28 cellular contexts compared by ENCODE assay signal in the genomic region with DNA sequence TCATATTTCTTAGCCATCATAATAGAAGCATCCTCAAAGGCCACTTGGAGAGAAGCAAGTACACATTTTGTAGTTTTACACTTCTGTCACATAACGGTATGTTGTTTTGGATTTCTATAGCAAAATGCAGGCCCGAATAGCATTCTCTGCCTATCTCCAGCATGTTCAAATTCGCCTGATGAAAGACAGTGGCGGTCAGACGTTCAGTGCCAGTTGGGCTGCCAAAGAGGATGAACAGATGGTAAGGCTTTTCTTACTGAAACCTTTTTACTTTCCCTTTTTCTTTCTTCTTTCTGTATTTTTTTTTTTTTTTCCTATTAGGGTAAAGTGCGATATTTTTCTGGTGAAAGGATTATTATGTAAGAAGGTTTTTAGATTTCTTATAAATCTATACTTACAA.
"Had no signal": no experiment of that assay in that cellular context is flagged by ENCODE, and none has a peak within 500 bp of the region (broad histone marks: within the 10 kb centered on the region; RNA-seq: fewer than 3 reads in every experiment).

No MANE protein-coding gene starts in this region.

- H3K4me2 ChIP-seq: PC-9 had no signal

- H3K27me3 ChIP-seq: ascending aorta, breast epithelium had no signal

- H3K9me3 ChIP-seq: ascending aorta, breast epithelium had no signal

- H3K4me1 ChIP-seq: breast epithelium had no signal

- H3K4me3 ChIP-seq: ascending aorta, breast epithelium, K562, PC-9 had no signal

- ATAC-seq: activated CD8-positive, alpha-beta T cell treated with anti-CD3 and anti-CD28 coated beads for 36 hours; activated T-cell treated with anti-CD3 and anti-CD28 coated beads, Interleukin-2, amount 50 U/mL, for 72 hours; activated T-helper 17 cell treated with anti-CD3 and anti-CD28 coated beads, Interleukin-2, amount 50 U/mL, for 72 hours; K562 had no signal

- DNase-seq: activated B cell treated with CpG ODN at 0.5 μM for 24 hours; activated CD4-positive, alpha-beta T cell treated with anti-CD3 and anti-CD28 coated beads, Interleukin-2, amount 10 ng/mL, durations not matched to agents 24 days and 14 days; activated CD4-positive, alpha-beta T cell treated with anti-CD3 and anti-CD28 coated beads, Interleukin-2, amount 50 U/mL, for 4 hours; activated CD4-positive, CD25-positive, alpha-beta regulatory T cell treated with anti-CD3 and anti-CD28 coated beads, Interleukin-2, amount 50 U/mL, for 72 hours; activated CD8-positive, alpha-beta T cell treated with anti-CD3 and anti-CD28 coated beads for 36 hours; activated effector memory CD4-positive, alpha-beta T cell treated with anti-CD3 and anti-CD28 coated beads, Interleukin-2, amount 50 U/mL, for 16 hours; activated naive CD4-positive, alpha-beta T cell treated with Interleukin-2 at 50 U/mL for 16 hours; activated naive CD8-positive, alpha-beta T cell treated with anti-CD3 and anti-CD28 coated beads, Interleukin-2, amount 10 ng/mL, durations not matched to agents 7 days and 5 days; activated T-cell treated with anti-CD3 and anti-CD28 coated beads, Interleukin-2, amount 50 U/mL, for 1 hour; activated T-cell treated with anti-CD3 and anti-CD28 coated beads, Interleukin-2, amount 50 U/mL, for 72 hours; NCI-H1105; NCI-H1417 treated with DMSO at 0.1 percent for 48 hours; NCI-H2029; NCI-H345; NCI-H510A; NCI-H526; NCI-H748 treated with DMSO at 0.1 percent for 48 hours; PC-9; Right ventricle myocardium superior; SW 1271; T-helper 1 cell; T-helper 2 cell; T-helper 9 cell had no signal

- H2AFZ ChIP-seq: PC-9 had no signal

- H3K27ac ChIP-seq: ascending aorta, breast epithelium, PC-9, VCaP had no signal

- H3K36me3 ChIP-seq: breast epithelium had no signal
